In genomic region chr20:8642247-8642646, GRCh38 we compare ENCODE assay signal across 22 cellular contexts.
"Had no signal": no experiment of that assay in that cellular context is flagged by ENCODE, and none has a peak within 500 bp of the region (broad histone marks: within the 10 kb centered on the region; RNA-seq: fewer than 3 reads in every experiment).

No MANE protein-coding gene starts in this region.

- H3K9me3 Mint-ChIP-seq: stimulated activated effector memory CD8-positive, alpha-beta T cell treated with anti-CD3 and anti-CD28 coated beads, Interleukin-12 subunit alpha, Interleukin-12 subunit beta, amount 100 ng/mL, for 72 hours had no signal

- ATAC-seq: left lobe of liver; naive thymus-derived CD4-positive, alpha-beta T cell; right cardiac atrium; stimulated activated effector memory CD8-positive, alpha-beta T cell treated with anti-CD3 and anti-CD28 coated beads, Interleukin-12 subunit alpha, Interleukin-12 subunit beta, amount 100 ng/mL, for 72 hours had no signal

- H3K4me3 ChIP-seq: coronary artery, lung, prostate gland, sigmoid colon, stomach, thyroid gland had no signal

- DNase-seq: dermis blood vessel endothelial cell; effector memory CD4-positive, alpha-beta T cell; mesendoderm; midbrain; naive thymus-derived CD4-positive, alpha-beta T cell; right cardiac atrium; sigmoid colon; stimulated activated CD4-positive, alpha-beta T cell treated with anti-CD3 and anti-CD28 coated beads, Interleukin-2, amount 100 ng/mL, for 24 hours; stimulated activated CD4-positive, alpha-beta T cell treated with anti-CD3 and anti-CD28 coated beads, Interleukin-4, amount 100 ng/mL, for 24 hours; stimulated activated naive CD4-positive, alpha-beta T cell treated with Interleukin-2 at 50 U/mL for 16 hours; stomach; thyroid gland; trophoblast cell had no signal

- H3K27me3 ChIP-seq: sigmoid colon, stomach, thyroid gland had no signal

- FAIRE-seq: endothelial cell of umbilical vein, frontal cortex, keratinocyte had no signal

- H3K4me1 ChIP-seq: prostate gland, thyroid gland had no signal

- H3K9me3 ChIP-seq: prostate gland, sigmoid colon, stomach, thyroid gland had no signal

- H3K27me3 Mint-ChIP-seq: naive thymus-derived CD4-positive, alpha-beta T cell had no signal

- H3K4me3 Mint-ChIP-seq: naive thymus-derived CD4-positive, alpha-beta T cell; nephron; stimulated activated effector memory CD8-positive, alpha-beta T cell treated with anti-CD3 and anti-CD28 coated beads, Interleukin-12 subunit alpha, Interleukin-12 subunit beta, amount 100 ng/mL, for 72 hours had no signal

- H3K36me3 ChIP-seq: prostate gland, sigmoid colon, stomach, thyroid gland had no signal

- H3K27ac Mint-ChIP-seq: naive thymus-derived CD4-positive, alpha-beta T cell; nephron; stimulated activated effector memory CD8-positive, alpha-beta T cell treated with anti-CD3 and anti-CD28 coated beads, Interleukin-12 subunit alpha, Interleukin-12 subunit beta, amount 100 ng/mL, for 72 hours had no signal

- H3K4me1 Mint-ChIP-seq: naive thymus-derived CD4-positive, alpha-beta T cell had no signal

- H3K27ac ChIP-seq: coronary artery, prostate gland, sigmoid colon, stomach, thyroid gland had no signal
